8 cellular contexts compared by ENCODE assay signal in genomic region chrX:115534383-115534782, GRCh38.
"Had no signal": no experiment of that assay in that cellular context is flagged by ENCODE, and none has a peak within 500 bp of the region (broad histone marks: within the 10 kb centered on the region; RNA-seq: fewer than 3 reads in every experiment).

No MANE protein-coding gene starts in this region.

- FAIRE-seq: G401.6, GM12878, GM12891, GM12892, GM18507, GM19239 had no signal

- H3K4me3 ChIP-seq: GM12878 had no signal

- ATAC-seq: GM12878 had no signal

- DNase-seq: GDM1, GF-D8 had no signal
